Comparison of ENCODE assay signal across 1 cellular context in the genomic region with DNA sequence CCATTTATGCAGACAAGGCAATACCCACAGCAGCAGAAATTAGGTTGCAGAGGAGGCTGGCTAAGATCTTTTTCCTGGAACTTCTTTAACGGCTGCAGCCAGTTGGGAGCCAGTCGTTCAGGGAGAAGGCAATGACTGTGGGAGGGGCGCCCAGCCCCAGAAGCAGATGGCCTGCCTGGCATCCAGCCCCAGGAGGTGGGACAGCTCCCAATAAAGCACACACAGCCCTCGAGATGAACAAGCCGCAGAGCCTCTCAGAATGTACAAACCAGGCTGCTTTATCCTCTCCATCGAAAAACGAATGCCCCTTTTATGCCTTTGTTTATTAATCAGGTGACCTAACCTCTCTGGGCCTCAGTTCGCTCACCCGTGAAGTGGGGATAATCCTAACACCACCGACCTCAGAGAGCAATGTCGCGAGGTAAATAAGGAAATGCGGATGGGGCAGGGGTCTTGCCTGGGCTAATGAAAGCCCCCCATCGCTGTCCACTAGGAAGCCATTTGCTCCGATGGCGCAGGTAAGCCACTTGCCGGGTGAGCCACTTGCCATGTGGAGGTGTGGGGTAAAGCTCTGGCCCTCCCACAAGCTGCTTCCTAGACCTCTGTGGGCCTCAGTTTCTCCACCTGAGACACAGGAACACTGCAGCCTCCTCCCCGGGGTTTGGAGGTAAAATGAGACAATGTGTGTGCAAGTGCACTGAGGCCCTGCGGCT.
TF ChIP-seq lines count a peak whose summit lies in the region.

No MANE protein-coding gene starts in this region.

TF ChIP-seq in SK-N-SH, 30 proteins besides CTCF, POLR2A, EP300 and RAD21 (continued from another document):
- TF ChIP-seq, protein P1, sequence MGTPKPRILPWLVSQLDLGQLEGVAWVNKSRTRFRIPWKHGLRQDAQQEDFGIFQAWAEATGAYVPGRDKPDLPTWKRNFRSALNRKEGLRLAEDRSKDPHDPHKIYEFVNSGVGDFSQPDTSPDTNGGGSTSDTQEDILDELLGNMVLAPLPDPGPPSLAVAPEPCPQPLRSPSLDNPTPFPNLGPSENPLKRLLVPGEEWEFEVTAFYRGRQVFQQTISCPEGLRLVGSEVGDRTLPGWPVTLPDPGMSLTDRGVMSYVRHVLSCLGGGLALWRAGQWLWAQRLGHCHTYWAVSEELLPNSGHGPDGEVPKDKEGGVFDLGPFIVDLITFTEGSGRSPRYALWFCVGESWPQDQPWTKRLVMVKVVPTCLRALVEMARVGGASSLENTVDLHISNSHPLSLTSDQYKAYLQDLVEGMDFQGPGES (IDR thresholded peaks at IDR 0.05; ENCODE audit: low read depth, low read length): no peak
- TF ChIP-seq SMC3 (IDR thresholded peaks at IDR 0.05; ENCODE audit: low read depth, low read length): peak; percentile 16; the same call in 1 of the 2 replicates
- TF ChIP-seq POLR2AphosphoS5 (IDR thresholded peaks at IDR 0.05; ENCODE audit: low read depth, low read length): no peak
- TF ChIP-seq, protein P2, sequence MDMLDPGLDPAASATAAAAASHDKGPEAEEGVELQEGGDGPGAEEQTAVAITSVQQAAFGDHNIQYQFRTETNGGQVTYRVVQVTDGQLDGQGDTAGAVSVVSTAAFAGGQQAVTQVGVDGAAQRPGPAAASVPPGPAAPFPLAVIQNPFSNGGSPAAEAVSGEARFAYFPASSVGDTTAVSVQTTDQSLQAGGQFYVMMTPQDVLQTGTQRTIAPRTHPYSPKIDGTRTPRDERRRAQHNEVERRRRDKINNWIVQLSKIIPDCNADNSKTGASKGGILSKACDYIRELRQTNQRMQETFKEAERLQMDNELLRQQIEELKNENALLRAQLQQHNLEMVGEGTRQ (IDR thresholded peaks at IDR 0.05; ENCODE audit: borderline replicate concordance, low read depth, low read length): no peak
- TF ChIP-seq GABPA (IDR thresholded peaks at IDR 0.05; ENCODE audit: low read depth): no peak
- TF ChIP-seq TAF1 (IDR thresholded peaks at IDR 0.05; ENCODE audit: borderline replicate concordance, low read depth, low read length): no peak
- no peak for TF ChIP-seq SIN3A (IDR thresholded peaks at IDR 0.05; ENCODE audit: borderline replicate concordance, low read depth, low read length)
- no peak for TF ChIP-seq NRF1 (IDR thresholded peaks at IDR 0.05; ENCODE audit: low read depth, low read length)
- TF ChIP-seq MXI1 (IDR thresholded peaks at IDR 0.05; ENCODE audit: low read depth, low read length): peak; percentile 74
- no peak for TF ChIP-seq TEAD4 (IDR thresholded peaks at IDR 0.05; ENCODE audit: borderline replicate concordance, insufficient read depth)
- peak; percentile 78; the same call in 1 of the 2 replicates for TF ChIP-seq RCOR1 (IDR thresholded peaks at IDR 0.05; ENCODE audit: low read length)
- peak; percentile 55; the same call in 1 of the 2 replicates for TF ChIP-seq FOXJ3 (CRISPR knock-in tag; IDR thresholded peaks at IDR 0.05)
- TF ChIP-seq JUND (IDR thresholded peaks at IDR 0.05): no peak
- TF ChIP-seq EZH2phosphoT487 (IDR thresholded peaks at IDR 0.05; ENCODE audit: borderline replicate concordance, low read depth): no peak
- TF ChIP-seq, protein P3, sequence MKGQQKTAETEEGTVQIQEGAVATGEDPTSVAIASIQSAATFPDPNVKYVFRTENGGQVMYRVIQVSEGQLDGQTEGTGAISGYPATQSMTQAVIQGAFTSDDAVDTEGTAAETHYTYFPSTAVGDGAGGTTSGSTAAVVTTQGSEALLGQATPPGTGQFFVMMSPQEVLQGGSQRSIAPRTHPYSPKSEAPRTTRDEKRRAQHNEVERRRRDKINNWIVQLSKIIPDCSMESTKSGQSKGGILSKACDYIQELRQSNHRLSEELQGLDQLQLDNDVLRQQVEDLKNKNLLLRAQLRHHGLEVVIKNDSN (IDR thresholded peaks at IDR 0.05; ENCODE audit: borderline replicate concordance, low read depth): no peak
- TF ChIP-seq, protein P4, sequence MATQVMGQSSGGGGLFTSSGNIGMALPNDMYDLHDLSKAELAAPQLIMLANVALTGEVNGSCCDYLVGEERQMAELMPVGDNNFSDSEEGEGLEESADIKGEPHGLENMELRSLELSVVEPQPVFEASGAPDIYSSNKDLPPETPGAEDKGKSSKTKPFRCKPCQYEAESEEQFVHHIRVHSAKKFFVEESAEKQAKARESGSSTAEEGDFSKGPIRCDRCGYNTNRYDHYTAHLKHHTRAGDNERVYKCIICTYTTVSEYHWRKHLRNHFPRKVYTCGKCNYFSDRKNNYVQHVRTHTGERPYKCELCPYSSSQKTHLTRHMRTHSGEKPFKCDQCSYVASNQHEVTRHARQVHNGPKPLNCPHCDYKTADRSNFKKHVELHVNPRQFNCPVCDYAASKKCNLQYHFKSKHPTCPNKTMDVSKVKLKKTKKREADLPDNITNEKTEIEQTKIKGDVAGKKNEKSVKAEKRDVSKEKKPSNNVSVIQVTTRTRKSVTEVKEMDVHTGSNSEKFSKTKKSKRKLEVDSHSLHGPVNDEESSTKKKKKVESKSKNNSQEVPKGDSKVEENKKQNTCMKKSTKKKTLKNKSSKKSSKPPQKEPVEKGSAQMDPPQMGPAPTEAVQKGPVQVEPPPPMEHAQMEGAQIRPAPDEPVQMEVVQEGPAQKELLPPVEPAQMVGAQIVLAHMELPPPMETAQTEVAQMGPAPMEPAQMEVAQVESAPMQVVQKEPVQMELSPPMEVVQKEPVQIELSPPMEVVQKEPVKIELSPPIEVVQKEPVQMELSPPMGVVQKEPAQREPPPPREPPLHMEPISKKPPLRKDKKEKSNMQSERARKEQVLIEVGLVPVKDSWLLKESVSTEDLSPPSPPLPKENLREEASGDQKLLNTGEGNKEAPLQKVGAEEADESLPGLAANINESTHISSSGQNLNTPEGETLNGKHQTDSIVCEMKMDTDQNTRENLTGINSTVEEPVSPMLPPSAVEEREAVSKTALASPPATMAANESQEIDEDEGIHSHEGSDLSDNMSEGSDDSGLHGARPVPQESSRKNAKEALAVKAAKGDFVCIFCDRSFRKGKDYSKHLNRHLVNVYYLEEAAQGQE (IDR thresholded peaks at IDR 0.05; ENCODE audit: low read depth, low read length): peak; percentile 68; the same call in 1 of the 2 replicates
- TF ChIP-seq FOXM1 (IDR thresholded peaks at IDR 0.05; ENCODE audit: low read depth): no peak
- TF ChIP-seq NFIC (IDR thresholded peaks at IDR 0.05; ENCODE audit: borderline replicate concordance): no peak
- no peak for TF ChIP-seq MEF2A (IDR thresholded peaks at IDR 0.05; ENCODE audit: borderline replicate concordance, low read depth)
- no peak for TF ChIP-seq ELF1 (IDR thresholded peaks at IDR 0.05)
